In the genomic region with DNA sequence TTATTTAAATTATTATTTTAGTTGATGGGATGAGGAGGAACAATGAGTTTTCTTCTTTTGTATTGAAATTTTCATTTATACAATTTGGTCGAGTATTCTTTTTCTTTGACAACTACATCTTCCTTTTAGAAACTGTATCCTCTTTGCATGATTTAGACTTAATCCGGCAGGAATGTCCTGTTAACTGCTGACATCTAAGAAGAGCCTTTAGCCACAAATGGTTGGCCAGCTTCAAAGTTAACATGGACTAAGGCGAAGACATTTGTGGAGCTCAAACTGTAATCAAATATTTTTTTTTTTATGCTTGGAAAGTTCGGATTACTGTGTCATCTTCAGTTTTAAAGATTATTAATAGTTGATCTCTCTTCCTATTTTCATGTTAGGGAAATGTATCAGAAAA, we compare ENCODE assay signal across 18 cellular contexts. TPM values are rescaled to one million over a fixed set of nuclear protein-coding genes. Genes with fewer than 3 reads are reported as not detected.
DNase-seq lines count a peak whose midpoint lies in the region; TF ChIP-seq lines count a peak whose summit lies in the region.
"Had no signal": no experiment of that assay in that cellular context is flagged by ENCODE, and none has a peak within 500 bp of the region (broad histone marks: within the 10 kb centered on the region; RNA-seq: fewer than 3 reads in every experiment).

No MANE protein-coding gene starts in this region.

- H3K36me3 Mint-ChIP-seq in activated CD4-positive, alpha-beta T cell treated with anti-CD3 and anti-CD28 coated beads, Interleukin-2, amount 10 ng/mL, durations not matched to agents 24 days and 14 days (ENCODE audit: low read depth), result peaks cover 60% of the 10 kb centered on the region
- H3K36me3 Mint-ChIP-seq in nephron progenitor cell (ENCODE audit: low read depth), result peaks cover 53% of the 10 kb centered on the region

- no peaks in the 10 kb centered on the region for H3K9me3 ChIP-seq in thyroid gland
- H3K9me3 ChIP-seq: A549 had no signal

- H3K9me3 Mint-ChIP-seq in activated CD4-positive, alpha-beta T cell treated with anti-CD3 and anti-CD28 coated beads, Interleukin-2, amount 10 ng/mL, durations not matched to agents 24 days and 14 days, result peaks cover 7% of the 10 kb centered on the region
- peaks cover 13% of the 10 kb centered on the region for H3K9me3 Mint-ChIP-seq in nephron progenitor cell
- H3K9me3 Mint-ChIP-seq: GM23338, H9 had no signal

- no peaks in the 10 kb centered on the region for H3K27me3 Mint-ChIP-seq in activated CD4-positive, alpha-beta T cell treated with anti-CD3 and anti-CD28 coated beads, Interleukin-2, amount 10 ng/mL, durations not matched to agents 24 days and 14 days
- H3K27me3 Mint-ChIP-seq in nephron progenitor cell (ENCODE audit: low read depth, poor library complexity), result peaks cover 3% of the 10 kb centered on the region
- H3K27me3 Mint-ChIP-seq: CD4-positive, alpha-beta memory T cell had no signal

- H3K36me3 ChIP-seq in thyroid gland, result peaks cover 4 to 10% of the 10 kb centered on the region in 2 donors

- no peak for TF ChIP-seq CTCF in VCaP (conservative IDR thresholded peaks at IDR 0.05)
- no peak for TF ChIP-seq CTCF in thyroid gland (IDR thresholded peaks at IDR 0.05)
- no peak for TF ChIP-seq CTCF in nephron progenitor cell (IDR thresholded peaks at IDR 0.05)

- no peaks in the 10 kb centered on the region for H3K27me3 ChIP-seq in thyroid gland

- DNase-seq in fibroblast of gingiva (ENCODE audit: low read depth) (peak; percentile 29), myocyte (ENCODE audit: low read depth) (peak; percentile 30), thyroid gland (no peak), nephron progenitor cell (no peak), AG08396 (ENCODE audit: low spot score) (no peak)
- DNase-seq in activated CD4-positive, alpha-beta T cell treated with anti-CD3 and anti-CD28 coated beads, Interleukin-2, amount 10 ng/mL, durations not matched to agents 24 days and 14 days, result no peak
- DNase-seq: 8988T; ACHN; C1 segment of cervical spinal cord; Calu3; CD4-positive, alpha-beta memory T cell; COR-L47; DMS153; DND-41; H9 had no signal

- 89 to 90% methylated on average over 4 of the region's 4 CpGs for WGBS in thyroid gland, 2 donors

- no peak overlapping the region for H3K4me3 Mint-ChIP-seq in activated CD4-positive, alpha-beta T cell treated with anti-CD3 and anti-CD28 coated beads, Interleukin-2, amount 10 ng/mL, durations not matched to agents 24 days and 14 days
- no peak overlapping the region for H3K4me3 Mint-ChIP-seq in nephron progenitor cell
- H3K4me3 Mint-ChIP-seq: CD4-positive, alpha-beta memory T cell; GM23338; H9 had no signal

- peaks cover 4 to 6% of the 10 kb centered on the region in 2 donors for H3K4me1 ChIP-seq in thyroid gland
- H3K4me1 ChIP-seq: A549 had no signal

- H3K4me3 ChIP-seq in thyroid gland (replicated peaks in 1 of 3), result no peak overlapping the region
- H3K4me3 ChIP-seq: A549, GM23338 had no signal

- no peak overlapping the region for H3K27ac Mint-ChIP-seq in activated CD4-positive, alpha-beta T cell treated with anti-CD3 and anti-CD28 coated beads, Interleukin-2, amount 10 ng/mL, durations not matched to agents 24 days and 14 days
- no peak overlapping the region for H3K27ac Mint-ChIP-seq in nephron progenitor cell
- H3K27ac Mint-ChIP-seq: CD4-positive, alpha-beta memory T cell; GM23338; H9 had no signal

- H3K27ac ChIP-seq in VCaP (peak overlapping the region; percentile 51; the same call in 1 of the 2 replicates), thyroid gland (peak overlapping the region; percentile 20 to 43 (median 28))
- H3K27ac ChIP-seq: A549 had no signal

- intact Hi-C loops in thyroid gland (cut with DNase I), result no loop called here
- intact Hi-C loops in activated CD4-positive, alpha-beta T cell treated with anti-CD3 and anti-CD28 coated beads, Interleukin-2, amount 10 ng/mL, durations not matched to agents 24 days and 14 days (cut with micrococcal nuclease), result no loop called here

- no peaks in the 10 kb centered on the region for H3K4me1 Mint-ChIP-seq in activated CD4-positive, alpha-beta T cell treated with anti-CD3 and anti-CD28 coated beads, Interleukin-2, amount 10 ng/mL, durations not matched to agents 24 days and 14 days
- peaks cover 9% of the 10 kb centered on the region for H3K4me1 Mint-ChIP-seq in nephron progenitor cell
- H3K4me1 Mint-ChIP-seq: CD4-positive, alpha-beta memory T cell; GM23338; H9 had no signal

- no peak for TF ChIP-seq POLR2A in thyroid gland (IDR thresholded peaks at IDR 0.05)

RNA-seq across cellular contexts. Expression of gene RIOX2, which starts 43.2 kb away (rescaled TPM):
- total RNA-seq in myocyte, result 24.4 and 36.6 TPM in 2 replicates
- 12.7 TPM for polyA plus RNA-seq in myocyte (2012)
- total RNA-seq in thyroid gland, result 100 to 1,000 TPM in 2 of 4 donors, 10 to 100 TPM in 2; 61.6 to 109 (median 89.9) TPM
- 84.1 and 87.7 TPM in 2 replicates for total RNA-seq in activated CD4-positive, alpha-beta T cell treated with anti-CD3 and anti-CD28 coated beads, Interleukin-2, amount 10 ng/mL, durations not matched to agents 24 days and 14 days

Comparison
In these comparisons a context has a peak if more than half of its experiments do, and no peak if none do; other contexts are left out.
1. DNase-seq: peak in fibroblast of gingiva (single experiment) and myocyte (single experiment); none in thyroid gland (0 of 2), activated CD4-positive, alpha-beta T cell treated with anti-CD3 and anti-CD28 coated beads, Interleukin-2, amount 10 ng/mL, durations not matched to agents 24 days and 14 days (single experiment), nephron progenitor cell (single experiment) and AG08396 (single experiment).